ENCODE assay signal across 27 cellular contexts in the genomic region with DNA sequence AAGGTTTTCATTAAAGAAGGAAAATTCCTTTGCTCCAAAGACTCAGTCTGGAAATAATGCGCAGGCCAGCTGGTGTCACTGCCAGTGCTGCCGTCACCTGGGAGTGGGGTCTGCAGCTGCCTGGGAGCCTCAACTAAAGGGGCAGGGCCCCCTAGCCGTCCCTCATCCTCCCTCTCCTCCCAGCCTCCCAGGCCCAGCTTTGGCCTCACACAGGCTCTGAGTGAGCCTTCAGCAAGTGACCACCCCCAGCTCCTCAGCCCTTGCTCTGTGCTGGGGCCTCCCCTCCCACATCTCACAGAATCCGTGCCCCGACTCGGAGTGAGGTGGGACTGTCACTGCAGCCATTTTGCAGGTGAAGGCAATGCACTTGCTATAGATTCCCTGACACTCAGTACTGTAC. TPM values are rescaled to one million over a fixed set of nuclear protein-coding genes. Genes with fewer than 3 reads are reported as not detected.
"Had no signal": no experiment of that assay in that cellular context is flagged by ENCODE, and none has a peak within 500 bp of the region (broad histone marks: within the 10 kb centered on the region; RNA-seq: fewer than 3 reads in every experiment).

No MANE protein-coding gene starts in this region.

- DNase-seq: naive thymus-derived CD4-positive, alpha-beta T cell; natural killer cell; nucleus accumbens; ovary; right lobe of liver; sigmoid colon; small intestine; stimulated activated CD4-positive, alpha-beta T cell treated with anti-CD3 and anti-CD28 coated beads, Interleukin-12 subunit alpha, Interleukin-12 subunit beta, amount 100 ng/mL, for 4 hours; stimulated activated CD4-positive, alpha-beta T cell treated with anti-CD3 and anti-CD28 coated beads, Interleukin-1b, Interleukin-23, amount 100 ng/mL, for 48 hours; stimulated activated CD4-positive, alpha-beta T cell treated with anti-CD3 and anti-CD28 coated beads, Interleukin-4, amount 100 ng/mL, for 1 hour; stimulated activated CD4-positive, alpha-beta T cell treated with anti-CD3 and anti-CD28 coated beads, Interleukin-4, amount 100 ng/mL, for 4 hours; stimulated activated CD8-positive, alpha-beta memory T cell treated with anti-CD3 and anti-CD28 coated beads, Interleukin-4, amount 100 ng/mL, for 48 hours; stimulated activated naive CD4-positive, alpha-beta T cell; stimulated activated naive CD8-positive, alpha-beta T cell treated with anti-CD3 and anti-CD28 coated beads, Interleukin-15, amount 100 ng/mL, for 72 hours; stimulated activated naive CD8-positive, alpha-beta T cell treated with anti-CD3 and anti-CD28 coated beads, Interleukin-15, Interleukin-2, amounts not matched to agents 100 U/mL and 50 U/mL, for 24 hours; substantia nigra; testis; tibial artery; transverse colon; upper lobe of right lung; uterus had no signal

- H3K4me3 ChIP-seq: neural progenitor cell, ovary, psoas muscle, right lobe of liver, sigmoid colon, suprapubic skin, testis, tibial artery, transverse colon, upper lobe of right lung, uterus had no signal

- H3K27me3 ChIP-seq: neural progenitor cell, neutrophil, ovary, right lobe of liver, sigmoid colon, testis, tibial artery, transverse colon, upper lobe of right lung, uterus had no signal

- H3K9ac ChIP-seq: neural progenitor cell, parathyroid adenoma had no signal

- ATAC-seq: naive thymus-derived CD4-positive, alpha-beta T cell; natural killer cell; psoas muscle; right lobe of liver; stimulated activated memory B cell treated with anti-CD40 and anti-IgM and Interleukin-4, amounts not matched to agents 10 μg/mL and 1 μg/mL and 100 μg/mL, for 72 hours; stimulated activated naive CD8-positive, alpha-beta T cell treated with anti-CD3 and anti-CD28 coated beads, Interleukin-15, Interleukin-2, amounts not matched to agents 100 U/mL and 50 U/mL, for 24 hours; upper lobe of right lung had no signal

- H2AFZ ChIP-seq: neural progenitor cell, parathyroid adenoma had no signal

- H3K4me2 ChIP-seq: neural progenitor cell had no signal

- H3K36me3 ChIP-seq: neural progenitor cell, neutrophil, ovary, right lobe of liver, sigmoid colon, suprapubic skin, tibial artery, transverse colon, upper lobe of right lung, uterus had no signal

- H3K9me3 ChIP-seq: neutrophil, ovary, psoas muscle, right lobe of liver, sigmoid colon, suprapubic skin, testis, tibial artery, transverse colon, upper lobe of right lung, uterus had no signal

- H3K27ac ChIP-seq: neural progenitor cell, neutrophil, ovary, parathyroid adenoma, psoas muscle, right lobe of liver, sigmoid colon, suprapubic skin, testis, tibial artery, transverse colon, upper lobe of right lung, uterus had no signal

- H3K4me1 ChIP-seq: neural progenitor cell, parathyroid adenoma, psoas muscle, suprapubic skin, testis, tibial artery, upper lobe of right lung, uterus had no signal

RNA-seq across cellular contexts. Expression of a gene that starts 11.1 kb away (rescaled TPM):
- polyA plus RNA-seq: naive thymus-derived CD4-positive, alpha-beta T cell had no signal
